7 cellular contexts compared by ENCODE assay signal in genomic region chr16:18759598-18760520, GRCh38. TPM values are rescaled to one million over a fixed set of nuclear protein-coding genes. Genes with fewer than 3 reads are reported as not detected.
DNase-seq lines count a peak whose midpoint lies in the region; ATAC-seq and TF ChIP-seq lines count a peak whose summit lies in the region.
"Not testable (repeated sequence)": the region's sequence is repeated elsewhere in the genome, so short reads cannot be mapped to it uniquely, and the experiment has no call there.

No MANE protein-coding gene starts in this region.

- not testable (repeated sequence) for H3K9me3 ChIP-seq in left ventricle myocardium inferior (replicated peaks)

- not testable (repeated sequence) for H3K4me1 ChIP-seq in left ventricle myocardium inferior

- ATAC-seq in HG02885 (IDR thresholded peaks at IDR 0.05; ENCODE audit: poor library complexity, unreplicated experiment), result peak; percentile 63
- ATAC-seq in WTC11, result peak; percentile 95

- not testable (repeated sequence) for H3K27me3 ChIP-seq in left ventricle myocardium inferior (ENCODE audit: low read depth)

- intact Hi-C loops in left ventricle myocardium inferior (cut with micrococcal nuclease); posterior cingulate gyrus (cut with DNase I): not testable (repeated sequence)

- H3K27ac ChIP-seq in left ventricle myocardium inferior (replicated peaks), result not testable (repeated sequence)

- not testable (repeated sequence) for H3K36me3 Mint-ChIP-seq in WTC11

- peak overlapping the region; percentile 73 for H3K4me3 Mint-ChIP-seq in WTC11

- not testable (repeated sequence) for H3K4me1 Mint-ChIP-seq in WTC11

- not testable (repeated sequence) for H3K36me3 ChIP-seq in left ventricle myocardium inferior

- CTCF ChIA-PET in WTC11 (lab: Charles Lee), result not testable (repeated sequence)

- not testable (repeated sequence) for H3K27ac Mint-ChIP-seq in WTC11

- not testable (repeated sequence) for H3K9me3 Mint-ChIP-seq in WTC11

- TF ChIP-seq CTCF in GM13977 (IDR thresholded peaks at IDR 0.05; ENCODE audit: extremely low read depth, insufficient read depth, missing control alignments) (peak; percentile 53), WTC11 (IDR thresholded peaks at IDR 0.05) (peak; percentile 72; the same call in 1 of the 2 replicates), left ventricle myocardium inferior (IDR thresholded peaks at IDR 0.05; ENCODE audit: borderline replicate concordance) (peak; percentile 72)

- not testable (repeated sequence) for DNase-seq in GM13977 (ENCODE audit: low spot score)
- DNase-seq in NCI-H2171 treated with DMSO at 0.1 percent for 48 hours (lab: John Stamatoyannopoulos, UW), result peak; percentile 39
- peak; percentile 59 for DNase-seq in WTC11 (ENCODE audit: low spot score)
- peak; percentile 7 for DNase-seq in astrocyte of the hippocampus (ENCODE audit: low read depth, low spot score)
- peak; percentile 30 for DNase-seq in left ventricle myocardium inferior
- DNase-seq in posterior cingulate gyrus, result peak in 9 of 10 donors; percentile 11 to 89 (median 48)

- in situ Hi-C loops in GM13977 (cut with MboI; ENCODE audit: low pct_unique_long_range_greater_than_20kb, low sequenced_read_pairs, unreplicated experiment), result not testable (repeated sequence)

- H3K27me3 Mint-ChIP-seq in WTC11 (ENCODE audit: low read depth), result not testable (repeated sequence)

- POLR2A ChIA-PET in WTC11 (lab: Charles Lee), result not testable (repeated sequence)

- H3K4me3 ChIP-seq in left ventricle myocardium inferior, result not testable (repeated sequence)

RNA-seq across cellular contexts. Expression of gene RPS15A, which starts 30.3 kb away (rescaled TPM):
- 1,612 to 1,889 TPM (median 1,831 TPM) in 3 replicates for total RNA-seq in WTC11 (2021)
- 683 TPM for total RNA-seq in left ventricle myocardium inferior

RNA-seq across cellular contexts. Expression of gene ARL6IP1, which starts 41.5 kb away (rescaled TPM):
- total RNA-seq in WTC11 (2021) (137 to 172 TPM (median 151 TPM) in 3 replicates), left ventricle myocardium inferior (22.5 TPM)
